In the genomic region with DNA sequence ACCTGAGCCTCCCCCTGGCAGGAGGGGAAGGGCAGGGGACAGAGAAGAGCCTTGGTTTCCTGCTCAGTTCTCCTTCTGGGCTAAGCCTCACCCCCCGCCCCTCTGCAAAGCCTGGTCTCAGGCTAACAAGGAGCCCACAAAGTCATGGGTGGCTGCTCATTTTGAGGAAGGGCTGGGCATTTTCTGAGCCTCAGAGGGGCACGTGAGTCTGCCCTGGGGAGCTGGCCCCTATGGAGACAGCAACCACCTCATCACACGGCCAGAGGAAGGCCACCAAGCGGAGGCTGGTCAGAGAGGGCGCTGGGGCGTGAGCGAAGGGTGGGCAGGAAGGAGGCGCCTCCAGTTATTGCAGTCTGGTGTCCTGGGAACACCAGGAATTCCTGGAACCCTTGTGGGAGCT, we compare ENCODE assay signal across 11 cellular contexts. TPM values are rescaled to one million over a fixed set of nuclear protein-coding genes. Genes with fewer than 3 reads are reported as not detected.
DNase-seq lines count a peak whose midpoint lies in the region; ATAC-seq and TF ChIP-seq lines count a peak whose summit lies in the region.
"Had no signal": no experiment of that assay in that cellular context is flagged by ENCODE, and none has a peak within 500 bp of the region (broad histone marks: within the 10 kb centered on the region; RNA-seq: fewer than 3 reads in every experiment).

No MANE protein-coding gene starts in this region.

- intact Hi-C loops in left ventricle myocardium inferior (cut with micrococcal nuclease) (loop anchor here (10.0 kb wide), 1 partner anchor 53 kb away; no protein-coding TSS in a partner anchor), posterior vena cava (cut with DNase I) (loop anchor here in 1 of 2 donors (5.0 kb wide), 1 partner anchor 131 kb away; the partner anchor contains the start of gene MGLL)

- H3K4me3 ChIP-seq in BLaER1: no peak overlapping the region
- H3K4me3 ChIP-seq in RWPE2 (ENCODE audit: severe bottlenecking): no peak overlapping the region
- no peak overlapping the region for H3K4me3 ChIP-seq in left ventricle myocardium inferior

- TF ChIP-seq CTCF in RWPE2 (IDR thresholded peaks at IDR 0.05; ENCODE audit: poor library complexity, severe bottlenecking): no peak
- no peak for TF ChIP-seq CTCF in left ventricle myocardium inferior (IDR thresholded peaks at IDR 0.05; ENCODE audit: borderline replicate concordance)

- H3K4me2 ChIP-seq in BLaER1: peak overlapping the region; percentile 94

- H3K9ac ChIP-seq in BLaER1: peak overlapping the region; percentile 61

- H3K4me1 ChIP-seq in BLaER1 (peaks cover 64% of the 10 kb centered on the region), RWPE2 (ENCODE audit: insufficient read depth, poor library complexity, severe bottlenecking) (peaks cover 15% of the 10 kb centered on the region), left ventricle myocardium inferior (peaks cover 77% of the 10 kb centered on the region)

- no peak for ATAC-seq in RWPE2 (ENCODE audit: low read depth)
- ATAC-seq in GM21515 (IDR thresholded peaks at IDR 0.05; ENCODE audit: unreplicated experiment): no peak
- no peak for ATAC-seq in HG03520 (IDR thresholded peaks at IDR 0.05; ENCODE audit: unreplicated experiment)

- H4K20me1 ChIP-seq in BLaER1: no peaks in the 10 kb centered on the region

- H3K9me3 ChIP-seq in BLaER1 (no peaks in the 10 kb centered on the region), RWPE2 (ENCODE audit: severe bottlenecking) (no peaks in the 10 kb centered on the region), left ventricle myocardium inferior (replicated peaks) (no peaks in the 10 kb centered on the region)

- no peaks in the 10 kb centered on the region for H3K36me3 ChIP-seq in BLaER1
- H3K36me3 ChIP-seq in RWPE2 (ENCODE audit: low read depth): no peaks in the 10 kb centered on the region
- peaks cover 26% of the 10 kb centered on the region for H3K36me3 ChIP-seq in left ventricle myocardium inferior
- H3K36me3 ChIP-seq: WERI-Rb-1 had no signal

- H3K27ac ChIP-seq in BLaER1 (peak overlapping the region; percentile 78; the same call in 1 of the 2 replicates), RWPE2 (ENCODE audit: poor library complexity, severe bottlenecking) (peak overlapping the region; percentile 91), left ventricle myocardium inferior (replicated peaks) (peak overlapping the region; percentile 96)

- H3K27me3 ChIP-seq in BLaER1 (no peaks in the 10 kb centered on the region), RWPE2 (ENCODE audit: insufficient read depth, poor library complexity, severe bottlenecking) (no peaks in the 10 kb centered on the region), left ventricle myocardium inferior (ENCODE audit: low read depth) (no peaks in the 10 kb centered on the region)

- DNase-seq in RWPE2 (ENCODE audit: low spot score) (no peak), left ventricle myocardium inferior (no peak), posterior vena cava (ENCODE audit: low spot score) (peak; percentile 68), C1 segment of cervical spinal cord (lab: John Stamatoyannopoulos, UW) (no peak), activated gamma-delta T cell (lab: John Stamatoyannopoulos, UW) (no peak)
- DNase-seq: activated naive CD4-positive, alpha-beta T cell treated with Interleukin-2 at 50 U/mL for 16 hours; NCI-H1436 had no signal

RNA-seq across cellular contexts. Expression of gene ABTB1, which starts 18.7 kb away (rescaled TPM):
- total RNA-seq in left ventricle myocardium inferior (29.9 TPM), posterior vena cava (10 to 100 TPM; 27.7 to 28.9 TPM)
